In genomic region chr7:143283344-143283743, GRCh38 we compare ENCODE assay signal across 19 cellular contexts. TPM values are rescaled to one million over a fixed set of nuclear protein-coding genes. Genes with fewer than 3 reads are reported as not detected.
DNase-seq lines count a peak whose midpoint lies in the region; ATAC-seq and TF ChIP-seq lines count a peak whose summit lies in the region.
"Had no signal": no experiment of that assay in that cellular context is flagged by ENCODE, and none has a peak within 500 bp of the region (broad histone marks: within the 10 kb centered on the region; RNA-seq: fewer than 3 reads in every experiment).

No MANE protein-coding gene starts in this region.

- peaks cover 6 to 14% of the 10 kb centered on the region in 2 donors for H3K9me3 ChIP-seq in neuronal stem cell (replicated peaks in 1 of 2; ENCODE audit: control insufficient read depth in 2 of 2, insufficient read depth in 1 of 2, low read depth in 1 of 2, low read length in 2 of 2)
- peaks cover 6% of the 10 kb centered on the region for H3K9me3 ChIP-seq in trophoblast cell (ENCODE audit: insufficient read depth, low read depth, low read length)
- H3K9me3 ChIP-seq: upper lobe of right lung had no signal

- H3K4me3 Mint-ChIP-seq in stimulated activated naive CD8-positive, alpha-beta T cell treated with anti-CD3 and anti-CD28 coated beads, Interleukin-15, amount 100 ng/mL, for 72 hours: peak overlapping the region in 1 of 2 donors; percentile 39
- H3K4me3 Mint-ChIP-seq: immature natural killer cell; T-helper 2 cell treated with Interferon-gamma antibody and Interleukin-4, amounts not matched to agents 5 μg/mL and 100 μg/mL, for 36 hours had no signal

- peaks cover 60% of the 10 kb centered on the region for H3K4me1 Mint-ChIP-seq in stimulated activated naive CD8-positive, alpha-beta T cell treated with anti-CD3 and anti-CD28 coated beads, Interleukin-15, amount 100 ng/mL, for 72 hours

- H3K27ac ChIP-seq in dorsolateral prefrontal cortex: peak overlapping the region in 37 of 59 donors; percentile 13 to 98 (median 94)
- no peak overlapping the region for H3K27ac ChIP-seq in neuronal stem cell (replicated peaks; ENCODE audit: low read length)
- no peak overlapping the region for H3K27ac ChIP-seq in trophoblast cell (ENCODE audit: low read depth, low read length)
- H3K27ac ChIP-seq: BLaER1, brain microvascular endothelial cell, upper lobe of right lung had no signal

- no peak for ATAC-seq in stimulated activated naive CD8-positive, alpha-beta T cell treated with anti-CD3 and anti-CD28 coated beads, Interleukin-15, amount 100 ng/mL, for 72 hours
- no peak for ATAC-seq in GM18520 (IDR thresholded peaks at IDR 0.05; ENCODE audit: unreplicated experiment)
- ATAC-seq: Panc1, upper lobe of right lung had no signal

- no peak overlapping the region for H2BK120ac ChIP-seq in neuronal stem cell (ENCODE audit: low read depth, low read length)
- no peak overlapping the region for H2BK120ac ChIP-seq in trophoblast cell (ENCODE audit: insufficient read depth, low read length, poor library complexity)

- H3K79me1 ChIP-seq in neuronal stem cell (ENCODE audit: low read depth, low read length): no peaks in the 10 kb centered on the region
- peaks cover 13% of the 10 kb centered on the region for H3K79me1 ChIP-seq in trophoblast cell (ENCODE audit: low read length)

- H3K14ac ChIP-seq in neuronal stem cell (ENCODE audit: low read length): no peak overlapping the region
- H3K14ac ChIP-seq in trophoblast cell (ENCODE audit: low read length): no peak overlapping the region

- no peak overlapping the region for H3K18ac ChIP-seq in neuronal stem cell (ENCODE audit: low read length)
- no peak overlapping the region for H3K18ac ChIP-seq in trophoblast cell (ENCODE audit: low read length)

- 100% methylated on average over 1 of the region's 4 CpGs; no CpG with 5 or more reads in 1 of the 2 donors for WGBS in neuronal stem cell (ENCODE audit: extremely low coverage in 2 of 2, insufficient read length in 2 of 2, insufficient replicate concordance in 1 of 2), 2 donors
- no CpG with 5 or more reads among the region's 4 CpGs for WGBS in trophoblast cell (ENCODE audit: extremely low coverage, insufficient coverage, insufficient read length)

- H2AK5ac ChIP-seq in neuronal stem cell (ENCODE audit: low read depth, low read length) (no peak overlapping the region), trophoblast cell (ENCODE audit: low read length) (no peak overlapping the region)

- H3K9ac ChIP-seq in neuronal stem cell (ENCODE audit: low read depth, low read length, poor library complexity) (no peak overlapping the region), trophoblast cell (ENCODE audit: low read length) (no peak overlapping the region)
- H3K9ac ChIP-seq: BLaER1 had no signal

- H3K4ac ChIP-seq in neuronal stem cell (ENCODE audit: low read length) (no peak overlapping the region), trophoblast cell (ENCODE audit: low read depth, low read length) (no peak overlapping the region)

- DNase-seq in ELF-1 (ENCODE audit: low read depth, low spot score) (peak; percentile 63), NCI-H1048 (lab: John Stamatoyannopoulos, UW) (peak; percentile 8), dorsolateral prefrontal cortex (no peak), neuronal stem cell (ENCODE audit: low spot score) (no peak), trophoblast cell (no peak)
- no peak for DNase-seq in stimulated activated naive CD8-positive, alpha-beta T cell treated with anti-CD3 and anti-CD28 coated beads, Interleukin-15, amount 100 ng/mL, for 72 hours
- DNase-seq: activated effector memory CD4-positive, alpha-beta T cell treated with Interleukin-2 at 50 U/mL for 16 hours; brain microvascular endothelial cell; effector memory CD4-positive, alpha-beta T cell; EL; immature natural killer cell; NCI-H187; NCI-H510A treated with DMSO at 0.1 percent for 48 hours; stimulated activated CD4-positive, alpha-beta T cell treated with anti-CD3 and anti-CD28 coated beads, Interleukin-1b, Interleukin-23, amount 100 ng/mL, for 48 hours; upper lobe of right lung had no signal

- H2BK5ac ChIP-seq in neuronal stem cell (ENCODE audit: low read length): no peak overlapping the region
- H2BK5ac ChIP-seq in trophoblast cell (ENCODE audit: low read depth, low read length, poor library complexity): no peak overlapping the region

- peak overlapping the region; percentile 41 for H2AFZ ChIP-seq in neuronal stem cell (ENCODE audit: low read length)
- no peak overlapping the region for H2AFZ ChIP-seq in trophoblast cell (ENCODE audit: insufficient read depth, low read length, poor library complexity)

- H3K4me3 ChIP-seq in dorsolateral prefrontal cortex (peak overlapping the region in 3 of 59 donors; percentile 5 to 58 (median 55)), neuronal stem cell (ENCODE audit: low read length in 2 of 2) (no peak overlapping the region), trophoblast cell (ENCODE audit: low read depth, low read length) (no peak overlapping the region)
- H3K4me3 ChIP-seq: BLaER1, upper lobe of right lung had no signal

- peaks cover 15 to 18% of the 10 kb centered on the region in 2 donors for H3K4me1 ChIP-seq in neuronal stem cell (ENCODE audit: control insufficient read depth in 2 of 2, insufficient read depth in 1 of 2, low read depth in 1 of 2, low read length in 2 of 2)
- peaks cover 15% of the 10 kb centered on the region in 2 experiments for H3K4me1 ChIP-seq in trophoblast cell (ENCODE audit: control insufficient read depth in 1 of 2, insufficient read depth in 2 of 2, low read length in 2 of 2)

- TF ChIP-seq CTCF in dorsolateral prefrontal cortex (IDR thresholded peaks at IDR 0.05 in 54 of 56, conservative IDR thresholded peaks at IDR 0.05 in 2 of 56; ENCODE audit: low read depth in 1 of 56, partially characterized antibody in 56 of 56): no peak

- H3K23ac ChIP-seq in neuronal stem cell (ENCODE audit: low read depth, low read length, poor library complexity): no peak overlapping the region
- H3K23ac ChIP-seq in trophoblast cell (ENCODE audit: low read length): no peak overlapping the region

- peaks cover under 1% of the 10 kb centered on the region for H3K79me2 ChIP-seq in trophoblast cell (ENCODE audit: control insufficient read depth, insufficient read depth, low read length, poor library complexity)

- peaks cover 0 to 2% of the 10 kb centered on the region in 2 donors for H3K36me3 ChIP-seq in neuronal stem cell (replicated peaks in 1 of 2; ENCODE audit: control insufficient read depth in 2 of 2, insufficient read depth in 2 of 2, low read length in 2 of 2)
- no peaks in the 10 kb centered on the region for H3K36me3 ChIP-seq in trophoblast cell (ENCODE audit: control insufficient read depth in 1 of 2, insufficient read depth in 2 of 2, low read length in 2 of 2)
- H3K36me3 ChIP-seq: BLaER1, brain microvascular endothelial cell, upper lobe of right lung had no signal

- no peaks in the 10 kb centered on the region for H3K27me3 Mint-ChIP-seq in stimulated activated naive CD8-positive, alpha-beta T cell treated with anti-CD3 and anti-CD28 coated beads, Interleukin-15, amount 100 ng/mL, for 72 hours

- no peak overlapping the region for H4K8ac ChIP-seq in neuronal stem cell (ENCODE audit: low read depth, low read length)
- H4K8ac ChIP-seq in trophoblast cell (ENCODE audit: low read depth, low read length): no peak overlapping the region

- H3K27me3 ChIP-seq in dorsolateral prefrontal cortex (no peaks in the 10 kb centered on the region), neuronal stem cell (ENCODE audit: control insufficient read depth in 3 of 3, insufficient read depth in 3 of 3, low read depth in 1 of 3, low read length in 3 of 3) (peaks cover 0 to 3% (median 0%) of the 10 kb centered on the region in 3 experiments), trophoblast cell (ENCODE audit: insufficient read depth, low read length) (no peaks in the 10 kb centered on the region)
- H3K27me3 ChIP-seq: BLaER1, brain microvascular endothelial cell, upper lobe of right lung had no signal

- no peak overlapping the region for H3K4me2 ChIP-seq in neuronal stem cell (ENCODE audit: insufficient read depth, low read length, poor library complexity, severe bottlenecking)
- H3K4me2 ChIP-seq in trophoblast cell (ENCODE audit: low read length): no peak overlapping the region
- H3K4me2 ChIP-seq: BLaER1 had no signal

- H2BK12ac ChIP-seq in neuronal stem cell (ENCODE audit: low read length) (no peak overlapping the region), trophoblast cell (ENCODE audit: low read length) (no peak overlapping the region)

- peak overlapping the region in 1 of 2 donors; percentile 83 for H3K27ac Mint-ChIP-seq in stimulated activated naive CD8-positive, alpha-beta T cell treated with anti-CD3 and anti-CD28 coated beads, Interleukin-15, amount 100 ng/mL, for 72 hours
- H3K27ac Mint-ChIP-seq: immature natural killer cell; T-helper 2 cell treated with Interferon-gamma antibody and Interleukin-4, amounts not matched to agents 5 μg/mL and 100 μg/mL, for 36 hours had no signal

- intact Hi-C loops in dorsolateral prefrontal cortex (cut with DNase I): no loop called here

- no peak overlapping the region for H4K12ac ChIP-seq in trophoblast cell (ENCODE audit: low read depth, low read length)

- H4K91ac ChIP-seq in neuronal stem cell (ENCODE audit: low read depth, low read length, poor library complexity) (no peak overlapping the region), trophoblast cell (ENCODE audit: low read depth, low read length) (no peak overlapping the region)

- H2BK15ac ChIP-seq in neuronal stem cell (ENCODE audit: low read length): no peak overlapping the region

- H3K9me3 Mint-ChIP-seq in stimulated activated naive CD8-positive, alpha-beta T cell treated with anti-CD3 and anti-CD28 coated beads, Interleukin-15, amount 100 ng/mL, for 72 hours: peaks cover 4 to 5% of the 10 kb centered on the region in 2 donors
- H3K9me3 Mint-ChIP-seq: immature natural killer cell had no signal

RNA-seq across cellular contexts. Expression of gene TMEM139, which starts 1.4 kb away (rescaled TPM):
- 10 to 100 TPM in 2 of 120 experiments, 1 to 10 TPM in 93, under 1 TPM in 21, not detected in 4; 0.32 to 13.2 (median 2.1) TPM for total RNA-seq in dorsolateral prefrontal cortex
- 4.3 TPM for polyA plus RNA-seq in neuronal stem cell (2013, experiment 1 of 2)
- polyA plus RNA-seq in neuronal stem cell (2013, experiment 2 of 2): 4.0 TPM
- 1.1 and 1.4 TPM in 2 replicates for polyA plus RNA-seq in trophoblast cell (2013)
- polyA plus RNA-seq: immature natural killer cell had no signal

RNA-seq across cellular contexts. Expression of gene CASP2, which starts 4.8 kb away (rescaled TPM):
- total RNA-seq in dorsolateral prefrontal cortex: 10 to 100 TPM; 10.0 to 28.4 (median 18.1) TPM
- 20.7 TPM for polyA plus RNA-seq in neuronal stem cell (2013, experiment 1 of 2)
- polyA plus RNA-seq in neuronal stem cell (2013, experiment 2 of 2): 21.7 TPM
- 23.1 and 23.8 TPM in 2 replicates for polyA plus RNA-seq in trophoblast cell (2013)

RNA-seq across cellular contexts. Expression of gene GSTK1, which starts 20.1 kb away (rescaled TPM):
- 100 to 1,000 TPM in 10 of 120 experiments, 10 to 100 TPM in 110; 60.1 to 106 (median 86.5) TPM for total RNA-seq in dorsolateral prefrontal cortex
- polyA plus RNA-seq in neuronal stem cell (2013, experiment 1 of 2): 46.1 TPM
- polyA plus RNA-seq in neuronal stem cell (2013, experiment 2 of 2): 47.0 TPM
- polyA plus RNA-seq in trophoblast cell (2013): 130 and 132 TPM in 2 replicates

RNA-seq across cellular contexts. Expression of gene CLCN1, which starts 32.6 kb away (rescaled TPM):
- under 1 TPM in 20 of 120 experiments, not detected in 100; 0.10 to 0.43 (median 0.18) TPM for total RNA-seq in dorsolateral prefrontal cortex
- polyA plus RNA-seq in neuronal stem cell (2013, experiment 1 of 2): 0.03 TPM
- 0.04 TPM for polyA plus RNA-seq in neuronal stem cell (2013, experiment 2 of 2)
- polyA plus RNA-seq in trophoblast cell (2013): 0.03 TPM in 2 replicates
- total RNA-seq: upper lobe of right lung had no signal

Comparison
In these comparisons a context has a peak if more than half of its experiments do, and no peak if none do; other contexts are left out.
1. DNase-seq: peak in ELF-1 (single experiment) and NCI-H1048 (single experiment); none in dorsolateral prefrontal cortex (0 of 10), neuronal stem cell (single experiment), stimulated activated naive CD8-positive, alpha-beta T cell treated with anti-CD3 and anti-CD28 coated beads, Interleukin-15, amount 100 ng/mL, for 72 hours (0 of 2) and trophoblast cell (0 of 2).
2. H3K27ac ChIP-seq: peak in dorsolateral prefrontal cortex (37 of 59); none in neuronal stem cell (single experiment) and trophoblast cell (single experiment).